In the genomic region with DNA sequence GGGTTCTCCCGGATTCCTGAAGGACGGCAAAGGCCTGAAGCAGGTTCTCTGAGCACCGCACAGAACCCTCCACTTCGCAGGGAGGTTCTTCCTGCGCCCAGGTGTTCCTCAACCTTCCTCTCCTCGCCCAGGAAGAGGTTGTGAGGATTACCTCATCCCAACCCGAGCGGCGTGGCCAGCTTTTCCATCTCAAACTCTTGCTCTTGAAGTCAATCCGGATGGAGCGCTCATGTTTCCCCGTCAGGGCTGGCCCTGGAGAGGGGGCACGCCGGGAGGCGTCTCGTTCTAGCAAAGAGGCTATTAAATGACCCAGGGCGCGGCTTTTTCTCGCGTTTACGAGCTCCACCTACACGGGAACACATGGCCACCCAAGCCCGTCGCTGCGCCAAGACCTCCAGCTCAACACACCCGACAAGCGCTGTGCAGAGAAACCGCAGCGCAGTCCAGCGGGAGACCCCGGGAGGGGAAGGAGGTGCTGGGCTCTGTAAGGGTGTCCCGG, we compare ENCODE assay signal across 1 cellular context.
TF ChIP-seq lines count a peak whose summit lies in the region.

No MANE protein-coding gene starts in this region.

TF ChIP-seq in K562, 482 proteins besides CTCF, POLR2A, EP300 and RAD21 (continued from another document and continues in another):
- TF ChIP-seq, protein P1, sequence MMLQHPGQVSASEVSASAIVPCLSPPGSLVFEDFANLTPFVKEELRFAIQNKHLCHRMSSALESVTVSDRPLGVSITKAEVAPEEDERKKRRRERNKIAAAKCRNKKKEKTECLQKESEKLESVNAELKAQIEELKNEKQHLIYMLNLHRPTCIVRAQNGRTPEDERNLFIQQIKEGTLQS (IDR thresholded peaks at IDR 0.05) = peak; percentile 56; the same call in 1 of the 2 replicates
- TF ChIP-seq, protein P1 (CRISPR knock-in tag; conservative IDR thresholded peaks at IDR 0.05) = no peak
- TF ChIP-seq ZBTB17 (CRISPR knock-in tag; IDR thresholded peaks at IDR 0.05) (0 out of 2 replicates have a peak, but pooled peaks have one; percentile 38), FOXK2 (conservative IDR thresholded peaks at IDR 0.05 in 1 of 2, IDR thresholded peaks at IDR 0.05 in 1 of 2; ENCODE audit: low read depth in 2 of 2) (0 out of 4 replicates have a peak, but pooled peaks have one; percentile 12 to 20), YY1 (IDR thresholded peaks at IDR 0.05; ENCODE audit: borderline replicate concordance in 1 of 3, control insufficient read depth in 1 of 3, extremely low read depth in 1 of 3, insufficient read depth in 3 of 3, insufficient read length in 1 of 3, insufficient replicate concordance in 2 of 3, low read depth in 1 of 3, low read length in 2 of 3) (peak in 1 of 3 experiments; percentile 19), SMARCA4 (IDR thresholded peaks at IDR 0.05) (peak; percentile 41; the same call in 1 of the 2 replicates), TCF7L2 (IDR thresholded peaks at IDR 0.05; ENCODE audit: low read depth, low read length) (no peak), ZEB2 (IDR thresholded peaks at IDR 0.05) (peak; percentile 42; the same call in 1 of the 2 replicates), HDAC1 (IDR thresholded peaks at IDR 0.05) (peak in 1 of 2 experiments; percentile 78; a peak in 2 of 4 replicates), NBN (IDR thresholded peaks at IDR 0.05; ENCODE audit: low read depth) (peak; percentile 71; the same call in 1 of the 2 replicates), KDM1A (IDR thresholded peaks at IDR 0.05) (peak in 1 of 2 experiments; percentile 49; a peak in 1 of 4 replicates), POLR2B (IDR thresholded peaks at IDR 0.05; ENCODE audit: low read depth, partially characterized antibody) (peak; percentile 11), ZFX (CRISPR knock-in tag; IDR thresholded peaks at IDR 0.05) (peak; percentile 35), L3MBTL2 (IDR thresholded peaks at IDR 0.05) (peak; percentile 43), EP400 (IDR thresholded peaks at IDR 0.05) (peak; percentile 60), NFRKB (IDR thresholded peaks at IDR 0.05; ENCODE audit: low read depth) (peak; percentile 28; the same call in 1 of the 2 replicates), MCM5 (IDR thresholded peaks at IDR 0.05; ENCODE audit: low read depth) (no peak), SOX6 (IDR thresholded peaks at IDR 0.05) (0 out of 2 replicates have a peak, but pooled peaks have one; percentile 8), NR2F6 (CRISPR knock-in tag; IDR thresholded peaks at IDR 0.05) (no peak), ETV5 (CRISPR knock-in tag; IDR thresholded peaks at IDR 0.05; ENCODE audit: low read depth) (0 out of 2 replicates have a peak, but pooled peaks have one; percentile 46), ZNF12 (CRISPR knock-in tag; IDR thresholded peaks at IDR 0.05) (0 out of 2 replicates have a peak, but pooled peaks have one; percentile 26), CEBPG (CRISPR knock-in tag; IDR thresholded peaks at IDR 0.05) (no peak), CEBPG (tag; conservative IDR thresholded peaks at IDR 0.05 in 1 of 2, IDR thresholded peaks at IDR 0.05 in 1 of 2) (peak in 1 of 2 experiments; percentile 37; a peak in 1 of 4 replicates), SUPT5H (IDR thresholded peaks at IDR 0.05) (peak; percentile 15; the same call in 1 of the 2 replicates)
- TF ChIP-seq, protein P2, sequence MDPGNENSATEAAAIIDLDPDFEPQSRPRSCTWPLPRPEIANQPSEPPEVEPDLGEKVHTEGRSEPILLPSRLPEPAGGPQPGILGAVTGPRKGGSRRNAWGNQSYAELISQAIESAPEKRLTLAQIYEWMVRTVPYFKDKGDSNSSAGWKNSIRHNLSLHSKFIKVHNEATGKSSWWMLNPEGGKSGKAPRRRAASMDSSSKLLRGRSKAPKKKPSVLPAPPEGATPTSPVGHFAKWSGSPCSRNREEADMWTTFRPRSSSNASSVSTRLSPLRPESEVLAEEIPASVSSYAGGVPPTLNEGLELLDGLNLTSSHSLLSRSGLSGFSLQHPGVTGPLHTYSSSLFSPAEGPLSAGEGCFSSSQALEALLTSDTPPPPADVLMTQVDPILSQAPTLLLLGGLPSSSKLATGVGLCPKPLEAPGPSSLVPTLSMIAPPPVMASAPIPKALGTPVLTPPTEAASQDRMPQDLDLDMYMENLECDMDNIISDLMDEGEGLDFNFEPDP (CRISPR knock-in tag; IDR thresholded peaks at IDR 0.05) = peak; percentile 43; the same call in 1 of the 2 replicates
- TF ChIP-seq, protein P3, sequence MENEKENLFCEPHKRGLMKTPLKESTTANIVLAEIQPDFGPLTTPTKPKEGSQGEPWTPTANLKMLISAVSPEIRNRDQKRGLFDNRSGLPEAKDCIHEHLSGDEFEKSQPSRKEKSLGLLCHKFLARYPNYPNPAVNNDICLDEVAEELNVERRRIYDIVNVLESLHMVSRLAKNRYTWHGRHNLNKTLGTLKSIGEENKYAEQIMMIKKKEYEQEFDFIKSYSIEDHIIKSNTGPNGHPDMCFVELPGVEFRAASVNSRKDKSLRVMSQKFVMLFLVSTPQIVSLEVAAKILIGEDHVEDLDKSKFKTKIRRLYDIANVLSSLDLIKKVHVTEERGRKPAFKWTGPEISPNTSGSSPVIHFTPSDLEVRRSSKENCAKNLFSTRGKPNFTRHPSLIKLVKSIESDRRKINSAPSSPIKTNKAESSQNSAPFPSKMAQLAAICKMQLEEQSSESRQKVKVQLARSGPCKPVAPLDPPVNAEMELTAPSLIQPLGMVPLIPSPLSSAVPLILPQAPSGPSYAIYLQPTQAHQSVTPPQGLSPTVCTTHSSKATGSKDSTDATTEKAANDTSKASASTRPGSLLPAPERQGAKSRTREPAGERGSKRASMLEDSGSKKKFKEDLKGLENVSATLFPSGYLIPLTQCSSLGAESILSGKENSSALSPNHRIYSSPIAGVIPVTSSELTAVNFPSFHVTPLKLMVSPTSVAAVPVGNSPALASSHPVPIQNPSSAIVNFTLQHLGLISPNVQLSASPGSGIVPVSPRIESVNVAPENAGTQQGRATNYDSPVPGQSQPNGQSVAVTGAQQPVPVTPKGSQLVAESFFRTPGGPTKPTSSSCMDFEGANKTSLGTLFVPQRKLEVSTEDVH (IDR thresholded peaks at IDR 0.05; ENCODE audit: low read depth, partially characterized antibody) = peak; percentile 64
- TF ChIP-seq, protein P4, sequence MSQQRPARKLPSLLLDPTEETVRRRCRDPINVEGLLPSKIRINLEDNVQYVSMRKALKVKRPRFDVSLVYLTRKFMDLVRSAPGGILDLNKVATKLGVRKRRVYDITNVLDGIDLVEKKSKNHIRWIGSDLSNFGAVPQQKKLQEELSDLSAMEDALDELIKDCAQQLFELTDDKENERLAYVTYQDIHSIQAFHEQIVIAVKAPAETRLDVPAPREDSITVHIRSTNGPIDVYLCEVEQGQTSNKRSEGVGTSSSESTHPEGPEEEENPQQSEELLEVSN (IDR thresholded peaks at IDR 0.05; ENCODE audit: borderline replicate concordance in 1 of 2, extremely low read depth in 1 of 2, insufficient read depth in 1 of 2, insufficient read length in 1 of 2, low read depth in 1 of 2, low read length in 1 of 2, poor library complexity in 1 of 2, severe bottlenecking in 1 of 2) = peak in 1 of 2 experiments; percentile 49
- TF ChIP-seq, protein P5, sequence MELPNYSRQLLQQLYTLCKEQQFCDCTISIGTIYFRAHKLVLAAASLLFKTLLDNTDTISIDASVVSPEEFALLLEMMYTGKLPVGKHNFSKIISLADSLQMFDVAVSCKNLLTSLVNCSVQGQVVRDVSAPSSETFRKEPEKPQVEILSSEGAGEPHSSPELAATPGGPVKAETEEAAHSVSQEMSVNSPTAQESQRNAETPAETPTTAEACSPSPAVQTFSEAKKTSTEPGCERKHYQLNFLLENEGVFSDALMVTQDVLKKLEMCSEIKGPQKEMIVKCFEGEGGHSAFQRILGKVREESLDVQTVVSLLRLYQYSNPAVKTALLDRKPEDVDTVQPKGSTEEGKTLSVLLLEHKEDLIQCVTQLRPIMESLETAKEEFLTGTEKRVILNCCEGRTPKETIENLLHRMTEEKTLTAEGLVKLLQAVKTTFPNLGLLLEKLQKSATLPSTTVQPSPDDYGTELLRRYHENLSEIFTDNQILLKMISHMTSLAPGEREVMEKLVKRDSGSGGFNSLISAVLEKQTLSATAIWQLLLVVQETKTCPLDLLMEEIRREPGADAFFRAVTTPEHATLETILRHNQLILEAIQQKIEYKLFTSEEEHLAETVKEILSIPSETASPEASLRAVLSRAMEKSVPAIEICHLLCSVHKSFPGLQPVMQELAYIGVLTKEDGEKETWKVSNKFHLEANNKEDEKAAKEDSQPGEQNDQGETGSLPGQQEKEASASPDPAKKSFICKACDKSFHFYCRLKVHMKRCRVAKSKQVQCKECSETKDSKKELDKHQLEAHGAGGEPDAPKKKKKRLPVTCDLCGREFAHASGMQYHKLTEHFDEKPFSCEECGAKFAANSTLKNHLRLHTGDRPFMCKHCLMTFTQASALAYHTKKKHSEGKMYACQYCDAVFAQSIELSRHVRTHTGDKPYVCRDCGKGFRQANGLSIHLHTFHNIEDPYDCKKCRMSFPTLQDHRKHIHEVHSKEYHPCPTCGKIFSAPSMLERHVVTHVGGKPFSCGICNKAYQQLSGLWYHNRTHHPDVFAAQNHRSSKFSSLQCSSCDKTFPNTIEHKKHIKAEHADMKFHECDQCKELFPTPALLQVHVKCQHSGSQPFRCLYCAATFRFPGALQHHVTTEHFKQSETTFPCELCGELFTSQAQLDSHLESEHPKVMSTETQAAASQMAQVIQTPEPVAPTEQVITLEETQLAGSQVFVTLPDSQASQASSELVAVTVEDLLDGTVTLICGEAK (IDR thresholded peaks at IDR 0.05) = 0 out of 2 replicates have a peak, but pooled peaks have one; percentile 34
- TF ChIP-seq, protein P5 (CRISPR knock-in tag; IDR thresholded peaks at IDR 0.05) = no peak
- TF ChIP-seq, protein P6, sequence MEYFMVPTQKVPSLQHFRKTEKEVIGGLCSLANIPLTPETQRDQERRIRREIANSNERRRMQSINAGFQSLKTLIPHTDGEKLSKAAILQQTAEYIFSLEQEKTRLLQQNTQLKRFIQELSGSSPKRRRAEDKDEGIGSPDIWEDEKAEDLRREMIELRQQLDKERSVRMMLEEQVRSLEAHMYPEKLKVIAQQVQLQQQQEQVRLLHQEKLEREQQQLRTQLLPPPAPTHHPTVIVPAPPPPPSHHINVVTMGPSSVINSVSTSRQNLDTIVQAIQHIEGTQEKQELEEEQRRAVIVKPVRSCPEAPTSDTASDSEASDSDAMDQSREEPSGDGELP (CRISPR knock-in tag; IDR thresholded peaks at IDR 0.05; ENCODE audit: borderline replicate concordance) = 0 out of 2 replicates have a peak, but pooled peaks have one; percentile 30
- TF ChIP-seq, protein P7, sequence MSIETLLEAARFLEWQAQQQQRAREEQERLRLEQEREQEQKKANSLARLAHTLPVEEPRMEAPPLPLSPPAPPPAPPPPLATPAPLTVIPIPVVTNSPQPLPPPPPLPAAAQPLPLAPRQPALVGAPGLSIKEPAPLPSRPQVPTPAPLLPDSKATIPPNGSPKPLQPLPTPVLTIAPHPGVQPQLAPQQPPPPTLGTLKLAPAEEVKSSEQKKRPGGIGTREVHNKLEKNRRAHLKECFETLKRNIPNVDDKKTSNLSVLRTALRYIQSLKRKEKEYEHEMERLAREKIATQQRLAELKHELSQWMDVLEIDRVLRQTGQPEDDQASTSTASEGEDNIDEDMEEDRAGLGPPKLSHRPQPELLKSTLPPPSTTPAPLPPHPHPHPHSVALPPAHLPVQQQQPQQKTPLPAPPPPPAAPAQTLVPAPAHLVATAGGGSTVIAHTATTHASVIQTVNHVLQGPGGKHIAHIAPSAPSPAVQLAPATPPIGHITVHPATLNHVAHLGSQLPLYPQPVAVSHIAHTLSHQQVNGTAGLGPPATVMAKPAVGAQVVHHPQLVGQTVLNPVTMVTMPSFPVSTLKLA (conservative IDR thresholded peaks at IDR 0.05) = peak; percentile 41 to 54; a peak in 3 of 4 replicates
- TF ChIP-seq, protein P8, sequence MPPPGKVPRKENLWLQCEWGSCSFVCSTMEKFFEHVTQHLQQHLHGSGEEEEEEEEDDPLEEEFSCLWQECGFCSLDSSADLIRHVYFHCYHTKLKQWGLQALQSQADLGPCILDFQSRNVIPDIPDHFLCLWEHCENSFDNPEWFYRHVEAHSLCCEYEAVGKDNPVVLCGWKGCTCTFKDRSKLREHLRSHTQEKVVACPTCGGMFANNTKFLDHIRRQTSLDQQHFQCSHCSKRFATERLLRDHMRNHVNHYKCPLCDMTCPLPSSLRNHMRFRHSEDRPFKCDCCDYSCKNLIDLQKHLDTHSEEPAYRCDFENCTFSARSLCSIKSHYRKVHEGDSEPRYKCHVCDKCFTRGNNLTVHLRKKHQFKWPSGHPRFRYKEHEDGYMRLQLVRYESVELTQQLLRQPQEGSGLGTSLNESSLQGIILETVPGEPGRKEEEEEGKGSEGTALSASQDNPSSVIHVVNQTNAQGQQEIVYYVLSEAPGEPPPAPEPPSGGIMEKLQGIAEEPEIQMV (tag; conservative IDR thresholded peaks at IDR 0.05; ENCODE audit: low read depth) = 0 out of 2 replicates have a peak, but pooled peaks have one; percentile 3
